In genomic region chr1:37946703-37947360, GRCh38 we compare ENCODE assay signal across 2 cellular contexts.
TF ChIP-seq lines count a peak whose summit lies in the region.

Gene INPP5B, minus strand, starts transcription at chr1:37947053. Its CDS starts 745 bp downstream, at chr1:37946308.

TF ChIP-seq in HEK293T, 16 proteins besides CTCF, POLR2A, EP300 and RAD21 (continued from another document):
- TF ChIP-seq PKNOX1 (IDR thresholded peaks at IDR 0.05): peak; percentile 65; the same call in 1 of the 2 replicates
- peak; percentile 71 for TF ChIP-seq SUZ12 (IDR thresholded peaks at IDR 0.05)

TF ChIP-seq in H1, 55 proteins besides CTCF, POLR2A, EP300 and RAD21 (continued from another document):
- TF ChIP-seq HDAC2 (IDR thresholded peaks at IDR 0.05; ENCODE audit: borderline replicate concordance in 1 of 2, low read depth in 2 of 2, low read length in 2 of 2): peak in 1 of 2 experiments; percentile 83; a peak in 1 of 4 replicates
- peak; percentile 89 for TF ChIP-seq SIX5 (IDR thresholded peaks at IDR 0.05; ENCODE audit: low read depth, low read length)
- TF ChIP-seq SAP30 (IDR thresholded peaks at IDR 0.05; ENCODE audit: insufficient read depth, insufficient replicate concordance, low read length): peak; percentile 98
- TF ChIP-seq TCF12 (IDR thresholded peaks at IDR 0.05; ENCODE audit: low read depth, low read length): no peak
- peak; percentile 76; the same call in 1 of the 2 replicates for TF ChIP-seq YY1 (IDR thresholded peaks at IDR 0.05; ENCODE audit: low read depth, low read length)
- peak; percentile 32; the same call in 1 of the 2 replicates for TF ChIP-seq TAF1 (IDR thresholded peaks at IDR 0.05; ENCODE audit: low read depth, low read length)
- no peak for TF ChIP-seq BCL11A (IDR thresholded peaks at IDR 0.05; ENCODE audit: low read depth in 2 of 2, low read length in 2 of 2)
- TF ChIP-seq PHF8 (conservative IDR thresholded peaks at IDR 0.05; ENCODE audit: low read depth, low read length): 0 out of 2 replicates have a peak, but pooled peaks have one; percentile 46
- peak; percentile 62 for TF ChIP-seq USF2 (IDR thresholded peaks at IDR 0.05; ENCODE audit: low read length)
- TF ChIP-seq SP4 (IDR thresholded peaks at IDR 0.05; ENCODE audit: low read length): no peak; the same call in 1 of the 2 replicates
- TF ChIP-seq GABPA (IDR thresholded peaks at IDR 0.05; ENCODE audit: borderline replicate concordance, insufficient read depth, low read length): no peak
- no peak for TF ChIP-seq CBX5 (IDR thresholded peaks at IDR 0.05; ENCODE audit: low read depth, low read length)
- TF ChIP-seq CREB1 (IDR thresholded peaks at IDR 0.05): peak; percentile 75
- TF ChIP-seq SIN3A (conservative IDR thresholded peaks at IDR 0.05 in 1 of 2, IDR thresholded peaks at IDR 0.05 in 1 of 2; ENCODE audit: low read depth in 1 of 2, low read length in 2 of 2): peak; percentile 82 to 91; a peak in 3 of 4 replicates
- TF ChIP-seq GTF2F1 (IDR thresholded peaks at IDR 0.05; ENCODE audit: borderline replicate concordance, low read depth, low read length): no peak
- peak; percentile 84 for TF ChIP-seq MAX (IDR thresholded peaks at IDR 0.05)
